9 cellular contexts compared by ENCODE assay signal in genomic region chr22:37427128-37427710, GRCh38. TPM values are rescaled to one million over a fixed set of nuclear protein-coding genes. Genes with fewer than 3 reads are reported as not detected.
DNase-seq lines count a peak whose midpoint lies in the region; ATAC-seq and TF ChIP-seq lines count a peak whose summit lies in the region.
"Had no signal": no experiment of that assay in that cellular context is flagged by ENCODE, and none has a peak within 500 bp of the region (broad histone marks: within the 10 kb centered on the region; RNA-seq: fewer than 3 reads in every experiment).

ELFN2 (minus strand) TSS chr22:37427479; CDS start chr22:37375534, 51,945 bp downstream.

- no peak for TF ChIP-seq EP300 in suprapubic skin (IDR thresholded peaks at IDR 0.05)

- H3K36me3 ChIP-seq in ascending aorta (no peaks in the 10 kb centered on the region), suprapubic skin (no peaks in the 10 kb centered on the region)

- H3K9me3 ChIP-seq in ascending aorta (no peaks in the 10 kb centered on the region), suprapubic skin (no peaks in the 10 kb centered on the region)

- H3K27ac ChIP-seq in ascending aorta (no peak within 1 kb of the TSS), suprapubic skin (no peak within 1 kb of the TSS)
- H3K27ac ChIP-seq: HL-60 had no signal

- peak within 1 kb of the TSS; percentile 45 to 61 for H3K4me3 ChIP-seq in ascending aorta
- peak within 1 kb of the TSS; percentile 52 for H3K4me3 ChIP-seq in suprapubic skin

- H3K4me1 ChIP-seq in ascending aorta (peaks cover 0 to 5% of the 10 kb centered on the region in 2 donors), suprapubic skin (peaks cover 21% of the 10 kb centered on the region)

- TF ChIP-seq POLR2A in suprapubic skin (IDR thresholded peaks at IDR 0.05) = no peak

- no peak for TF ChIP-seq CTCF in ascending aorta (IDR thresholded peaks at IDR 0.05)
- no peak for TF ChIP-seq CTCF in suprapubic skin (IDR thresholded peaks at IDR 0.05)

- ATAC-seq in GM21529 (IDR thresholded peaks at IDR 0.05; ENCODE audit: unreplicated experiment) (no peak), HG02884 (IDR thresholded peaks at IDR 0.05; ENCODE audit: unreplicated experiment) (no peak)

- intact Hi-C loops in ascending aorta (cut with DNase I) = no loop called here

- H3K27me3 ChIP-seq in ascending aorta (peaks cover 22% of the 10 kb centered on the region), suprapubic skin (peaks cover 99% of the 10 kb centered on the region)

- DNase-seq in DMS53 (lab: John Stamatoyannopoulos, UW) (peak; percentile 30), DMS53 treated with DMSO at 0.1 percent for 48 hours (lab: John Stamatoyannopoulos, UW; ENCODE audit: unreplicated experiment) (no peak), ascending aorta (ENCODE audit: low spot score in 2 of 2) (no peak), iris pigment epithelial cell (ENCODE audit: low read depth) (peak; percentile 22), suprapubic skin (ENCODE audit: low spot score in 2 of 2) (no peak), NCI-H1436 (lab: John Stamatoyannopoulos, UW) (no peak)

- no CpG with 5 or more reads among the region's 72 CpGs for WGBS in suprapubic skin

RNA-seq across cellular contexts. Expression of gene ELFN2, which starts in this region (rescaled TPM):
- total RNA-seq in ascending aorta (not detected), suprapubic skin (under 1 TPM; 0.10 to 0.59 (median 0.31) TPM)

Comparison
In these comparisons a context has a peak if more than half of its experiments do, and no peak if none do; other contexts are left out.
1. DNase-seq: peak in DMS53 (single experiment) and iris pigment epithelial cell (single experiment); none in DMS53 treated with DMSO at 0.1 percent for 48 hours (single experiment), ascending aorta (0 of 2), suprapubic skin (0 of 2) and NCI-H1436 (single experiment).